2 cellular contexts compared by ENCODE assay signal in the genomic region with DNA sequence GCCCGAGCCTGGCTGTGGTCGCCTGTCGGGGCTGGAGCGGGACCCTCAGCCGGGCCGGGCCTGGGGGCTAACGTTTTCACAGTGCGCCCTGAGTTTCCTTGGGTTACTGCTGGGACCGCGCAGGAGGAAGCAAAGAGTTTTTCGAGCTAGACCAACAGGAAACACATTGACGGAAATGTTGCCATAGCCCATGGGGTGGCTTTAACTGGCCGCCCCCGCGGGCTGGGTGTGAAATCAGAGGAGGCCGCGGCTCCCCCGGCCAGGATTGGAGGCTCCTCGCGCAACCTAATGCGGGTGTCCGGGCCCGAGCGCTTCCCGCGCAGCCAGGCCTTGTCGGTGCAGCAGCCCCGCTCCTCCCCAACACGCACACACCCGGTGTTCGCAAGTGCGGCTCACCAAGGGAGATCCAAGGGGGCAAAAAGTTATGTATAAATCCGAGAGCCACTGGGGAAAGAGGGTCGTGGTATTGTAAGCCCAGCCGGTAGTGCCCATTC.
A peak's percentile ranks its signal among the peaks of the same experiment; 100 is the strongest.
TF ChIP-seq lines count a peak whose summit lies in the region.

No MANE protein-coding gene starts in this region.

TF ChIP-seq in endothelial cell of umbilical vein, 7 proteins besides CTCF, POLR2A, EP300 and RAD21:
- peak; percentile 27 for TF ChIP-seq POLR2AphosphoS5 (IDR thresholded peaks at IDR 0.05; ENCODE audit: insufficient read depth, low read depth, low read length)
- TF ChIP-seq, protein P1, sequence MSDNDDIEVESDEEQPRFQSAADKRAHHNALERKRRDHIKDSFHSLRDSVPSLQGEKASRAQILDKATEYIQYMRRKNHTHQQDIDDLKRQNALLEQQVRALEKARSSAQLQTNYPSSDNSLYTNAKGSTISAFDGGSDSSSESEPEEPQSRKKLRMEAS (IDR thresholded peaks at IDR 0.05; ENCODE audit: insufficient read depth, insufficient read length) = no peak
- no peak for TF ChIP-seq MYC (IDR thresholded peaks at IDR 0.05; ENCODE audit: low read depth, low read length)
- peak; percentile 37 for TF ChIP-seq GATA2 (IDR thresholded peaks at IDR 0.05; ENCODE audit: insufficient read depth, insufficient read length, low read depth, low read length)
TF ChIP-seq in endothelial cell of umbilical vein: peak in this region for 2.

TF ChIP-seq in SK-N-SH, 30 proteins besides CTCF, POLR2A, EP300 and RAD21:
- TF ChIP-seq FOSL2 (IDR thresholded peaks at IDR 0.05; ENCODE audit: borderline replicate concordance, low read depth) = no peak
